Comparison of ENCODE assay signal across 16 cellular contexts in genomic region chr9:3939820-3940219, GRCh38.
A peak's percentile ranks its signal among the peaks of the same experiment; 100 is the strongest.
DNase-seq lines count a peak whose midpoint lies in the region; ATAC-seq, FAIRE-seq and TF ChIP-seq lines count a peak whose summit lies in the region.
"Had no signal": no experiment of that assay in that cellular context is flagged by ENCODE, and none has a peak within 500 bp of the region (broad histone marks: within the 10 kb centered on the region; RNA-seq: fewer than 3 reads in every experiment).

No MANE protein-coding gene starts in this region.

- no peaks in the 10 kb centered on the region for H3K27me3 ChIP-seq in keratinocyte (ENCODE audit: control insufficient read depth, extremely low read depth, insufficient read depth, low read length)
- H3K27me3 ChIP-seq: BLaER1 treated with 17β-estradiol and CSF1 and Interleukin-3, amounts not matched to agents 10 nM and 100 nM had no signal

- DNase-seq in H54 (ENCODE audit: insufficient read length, low spot score) (no peak), NCI-H69 (lab: John Stamatoyannopoulos, UW) (peak; percentile 15), epithelial cell of esophagus (ENCODE audit: low read depth) (peak; percentile 60), keratinocyte (ENCODE audit: low read depth, low spot score) (peak; percentile 38), dedifferentiated amniotic fluid mesenchymal stem cell (ENCODE audit: extremely low spot score) (no peak), SK-N-DZ (ENCODE audit: low spot score) (no peak)
- DNase-seq: ACHN; CD4-positive, CD25-positive, alpha-beta regulatory T cell; DMS53; GM23248; H7 had no signal

- H3K36me3 ChIP-seq in keratinocyte (ENCODE audit: control insufficient read depth in 2 of 2, extremely low read depth in 1 of 2, insufficient read depth in 2 of 2, low read length in 2 of 2): no peaks in the 10 kb centered on the region
- H3K36me3 ChIP-seq: BLaER1 treated with 17β-estradiol and CSF1 and Interleukin-3, amounts not matched to agents 10 nM and 100 nM had no signal

- no peaks in the 10 kb centered on the region for H3K9me3 ChIP-seq in keratinocyte (ENCODE audit: control insufficient read depth, low read depth, low read length)

- H3K4me3 ChIP-seq in epithelial cell of esophagus (ENCODE audit: low read length) (no peak overlapping the region), keratinocyte (ENCODE audit: control insufficient read depth in 2 of 3, extremely low read depth in 1 of 3, insufficient read depth in 2 of 3, low read depth in 1 of 3, low read length in 3 of 3) (peak overlapping the region in 1 of 3 experiments; percentile 1)
- H3K4me3 ChIP-seq: BLaER1 treated with 17β-estradiol and CSF1 and Interleukin-3, amounts not matched to agents 10 nM and 100 nM; GM12878; GM23248 had no signal

- no peak for TF ChIP-seq POLR2A in H54 (IDR thresholded peaks at IDR 0.05; ENCODE audit: low read depth, low read length)

- peaks cover 14% of the 10 kb centered on the region for H3K4me1 ChIP-seq in keratinocyte (ENCODE audit: control insufficient read depth, extremely low read depth, insufficient read depth, low read length)

- no peaks in the 10 kb centered on the region for H4K20me1 ChIP-seq in keratinocyte (ENCODE audit: control insufficient read depth, extremely low read depth, insufficient read depth, low read length)
- H4K20me1 ChIP-seq: BLaER1 treated with 17β-estradiol and CSF1 and Interleukin-3, amounts not matched to agents 10 nM and 100 nM had no signal

- FAIRE-seq in H54 (lab: Jason Lieb, UNC): peak; percentile 48
- FAIRE-seq in keratinocyte (lab: Jason Lieb, UNC): peak; percentile 17
- FAIRE-seq: GM12878, GM18507 had no signal

- peak overlapping the region; percentile 31 for H3K4me2 ChIP-seq in keratinocyte (ENCODE audit: control insufficient read depth, extremely low read depth, insufficient read depth, low read depth, low read length)
- H3K4me2 ChIP-seq: BLaER1 treated with 17β-estradiol and CSF1 and Interleukin-3, amounts not matched to agents 10 nM and 100 nM had no signal

- peak overlapping the region; percentile 18 for H3K27ac ChIP-seq in keratinocyte (ENCODE audit: control insufficient read depth, insufficient read depth, low read length)
- H3K27ac ChIP-seq: BLaER1 treated with 17β-estradiol and CSF1 and Interleukin-3, amounts not matched to agents 10 nM and 100 nM; GM23248; HL-60 had no signal

- TF ChIP-seq CTCF in epithelial cell of esophagus (IDR thresholded peaks at IDR 0.05; ENCODE audit: insufficient read depth, low read depth, low read length, missing control alignments) (no peak), keratinocyte (optimal IDR thresholded peaks at IDR 0.05 in 1 of 3, IDR thresholded peaks at IDR 0.05 in 1 of 3, conservative IDR thresholded peaks at IDR 0.05 in 1 of 3; ENCODE audit: extremely low read depth in 1 of 3, insufficient read depth in 2 of 3, low read length in 3 of 3) (no peak)

- no peaks in the 10 kb centered on the region for H3K79me2 ChIP-seq in keratinocyte (ENCODE audit: control insufficient read depth, insufficient read depth, low read length)

- H3K9ac ChIP-seq in keratinocyte (ENCODE audit: control insufficient read depth, extremely low read depth, insufficient read depth, low read length): no peak overlapping the region
- H3K9ac ChIP-seq: BLaER1 treated with 17β-estradiol and CSF1 and Interleukin-3, amounts not matched to agents 10 nM and 100 nM; GM23248 had no signal

- dilution Hi-C loops in keratinocyte (cut with MboI; ENCODE audit: extremely low pct_ligation_motif_present, low sequenced_read_pairs): no loop called here

- no peak for ATAC-seq in GM18867 (IDR thresholded peaks at IDR 0.05; ENCODE audit: unreplicated experiment)
- ATAC-seq: GM12878 had no signal

- H2AFZ ChIP-seq in keratinocyte (ENCODE audit: control insufficient read depth, low read length): no peak overlapping the region
- H2AFZ ChIP-seq: GM23248 had no signal

- H3K9me1 ChIP-seq in keratinocyte (ENCODE audit: control insufficient read depth, extremely low read depth, insufficient read depth, low read length): no peaks in the 10 kb centered on the region

Comparison
In these comparisons a context has a peak if more than half of its experiments do, and no peak if none do; other contexts are left out.
1. DNase-seq: peak in NCI-H69 (single experiment), epithelial cell of esophagus (single experiment) and keratinocyte (single experiment); none in H54 (single experiment), dedifferentiated amniotic fluid mesenchymal stem cell (single experiment) and SK-N-DZ (single experiment).